Comparison of ENCODE assay signal across 28 cellular contexts in genomic region chr21:24310780-24311179, GRCh38.
"Had no signal": no experiment of that assay in that cellular context is flagged by ENCODE, and none has a peak within 500 bp of the region (broad histone marks: within the 10 kb centered on the region; RNA-seq: fewer than 3 reads in every experiment).

No MANE protein-coding gene starts in this region.

- H3K9me3 Mint-ChIP-seq: stimulated activated naive CD8-positive, alpha-beta T cell treated with anti-CD3 and anti-CD28 coated beads, Interleukin-15, amount 100 ng/mL, for 72 hours; type B pancreatic cell had no signal

- H3K4me1 ChIP-seq: pancreas, prostate gland, right lobe of liver, sigmoid colon, suprapubic skin, testis, tibial artery, transverse colon, upper lobe of right lung, uterus had no signal

- H3K36me3 Mint-ChIP-seq: natural killer cell; stimulated activated effector memory CD8-positive, alpha-beta T cell treated with anti-CD3 and anti-CD28 coated beads, Interleukin-12 subunit alpha, Interleukin-12 subunit beta, amount 100 ng/mL, for 72 hours; stimulated activated naive B cell treated with anti-CD40 and anti-IgM and Interleukin-4, amounts not matched to agents 10 μg/mL and 1 μg/mL and 100 μg/mL, for 72 hours; type B pancreatic cell had no signal

- ATAC-seq: naive thymus-derived CD4-positive, alpha-beta T cell; natural killer cell; pancreas; right cardiac atrium; right lobe of liver; stimulated activated effector memory CD8-positive, alpha-beta T cell treated with anti-CD3 and anti-CD28 coated beads, Interleukin-12 subunit alpha, Interleukin-12 subunit beta, amount 100 ng/mL, for 72 hours; stimulated activated naive B cell treated with anti-CD40 and anti-IgM and Interleukin-4, amounts not matched to agents 10 μg/mL and 1 μg/mL and 100 μg/mL, for 72 hours; stimulated activated naive CD8-positive, alpha-beta T cell treated with anti-CD3 and anti-CD28 coated beads, Interleukin-15, amount 100 ng/mL, for 72 hours; stimulated activated naive CD8-positive, alpha-beta T cell treated with anti-CD3 and anti-CD28 coated beads, Interleukin-15, Interleukin-2, amounts not matched to agents 100 U/mL and 50 U/mL, for 24 hours; upper lobe of right lung had no signal

- H3K27ac Mint-ChIP-seq: naive thymus-derived CD4-positive, alpha-beta T cell; natural killer cell; nephron; stimulated activated effector memory CD8-positive, alpha-beta T cell treated with anti-CD3 and anti-CD28 coated beads, Interleukin-12 subunit alpha, Interleukin-12 subunit beta, amount 100 ng/mL, for 72 hours; stimulated activated naive B cell treated with anti-CD40 and anti-IgM and Interleukin-4, amounts not matched to agents 10 μg/mL and 1 μg/mL and 100 μg/mL, for 72 hours; stimulated activated naive CD8-positive, alpha-beta T cell treated with anti-CD3 and anti-CD28 coated beads, Interleukin-15, amount 100 ng/mL, for 72 hours; type B pancreatic cell had no signal

- H3K27me3 ChIP-seq: neutrophil, pancreas, right lobe of liver, sigmoid colon, suprapubic skin, testis, tibial artery, transverse colon, upper lobe of right lung, uterus had no signal

- H3K4me3 Mint-ChIP-seq: naive thymus-derived CD4-positive, alpha-beta T cell; natural killer cell; nephron; neural crest cell; stimulated activated effector memory CD8-positive, alpha-beta T cell treated with anti-CD3 and anti-CD28 coated beads, Interleukin-12 subunit alpha, Interleukin-12 subunit beta, amount 100 ng/mL, for 72 hours; stimulated activated naive B cell treated with anti-CD40 and anti-IgM and Interleukin-4, amounts not matched to agents 10 μg/mL and 1 μg/mL and 100 μg/mL, for 72 hours; stimulated activated naive CD8-positive, alpha-beta T cell treated with anti-CD3 and anti-CD28 coated beads, Interleukin-15, amount 100 ng/mL, for 72 hours; type B pancreatic cell had no signal

- DNase-seq: naive thymus-derived CD4-positive, alpha-beta T cell; natural killer cell; nucleus accumbens; pancreas; right cardiac atrium; right lobe of liver; sigmoid colon; small intestine; stimulated activated CD4-positive, alpha-beta T cell treated with anti-CD3 and anti-CD28 coated beads, Interleukin-15, amount 100 ng/mL, for 24 hours; stimulated activated CD4-positive, alpha-beta T cell treated with anti-CD3 and anti-CD28 coated beads, Interleukin-2, amount 100 ng/mL, for 24 hours; stimulated activated CD4-positive, alpha-beta T cell treated with anti-CD3 and anti-CD28 coated beads, Interleukin-2, amount 100 ng/mL, for 48 hours; stimulated activated CD4-positive, alpha-beta T cell treated with anti-CD3 and anti-CD28 coated beads, Interleukin-4, amount 100 ng/mL, for 24 hours; stimulated activated naive B cell treated with anti-CD40 and anti-IgM and Interleukin-4, amounts not matched to agents 10 μg/mL and 1 μg/mL and 100 μg/mL, for 72 hours; stimulated activated naive CD8-positive, alpha-beta T cell treated with anti-CD3 and anti-CD28 coated beads, Interleukin-15, amount 100 ng/mL, for 72 hours; stimulated activated naive CD8-positive, alpha-beta T cell treated with anti-CD3 and anti-CD28 coated beads, Interleukin-15, Interleukin-2, amounts not matched to agents 100 U/mL and 50 U/mL, for 24 hours; substantia nigra; testis; tibial artery; transverse colon; upper lobe of right lung; uterus had no signal

- H3K27ac ChIP-seq: neutrophil, pancreas, prostate gland, right lobe of liver, sigmoid colon, suprapubic skin, testis, tibial artery, transverse colon, upper lobe of right lung, uterus had no signal

- H3K4me3 ChIP-seq: pancreas, prostate gland, right lobe of liver, sigmoid colon, suprapubic skin, testis, tibial artery, transverse colon, upper lobe of right lung, uterus had no signal

- H3K9me3 ChIP-seq: neutrophil, pancreas, prostate gland, right lobe of liver, sigmoid colon, suprapubic skin, testis, tibial artery, upper lobe of right lung, uterus had no signal

- H3K27me3 Mint-ChIP-seq: naive thymus-derived CD4-positive, alpha-beta T cell; stimulated activated naive B cell treated with anti-CD40 and anti-IgM and Interleukin-4, amounts not matched to agents 10 μg/mL and 1 μg/mL and 100 μg/mL, for 72 hours; stimulated activated naive CD8-positive, alpha-beta T cell treated with anti-CD3 and anti-CD28 coated beads, Interleukin-15, amount 100 ng/mL, for 72 hours; type B pancreatic cell had no signal

- H3K36me3 ChIP-seq: neutrophil, pancreas, prostate gland, right lobe of liver, sigmoid colon, suprapubic skin, tibial artery, transverse colon, upper lobe of right lung, uterus had no signal

- H3K4me1 Mint-ChIP-seq: natural killer cell; nephron; neural crest cell; stimulated activated effector memory CD8-positive, alpha-beta T cell treated with anti-CD3 and anti-CD28 coated beads, Interleukin-12 subunit alpha, Interleukin-12 subunit beta, amount 100 ng/mL, for 72 hours; stimulated activated naive B cell treated with anti-CD40 and anti-IgM and Interleukin-4, amounts not matched to agents 10 μg/mL and 1 μg/mL and 100 μg/mL, for 72 hours; stimulated activated naive CD8-positive, alpha-beta T cell treated with anti-CD3 and anti-CD28 coated beads, Interleukin-15, amount 100 ng/mL, for 72 hours had no signal
